Comparison of ENCODE assay signal across 11 cellular contexts in genomic region chr12:52860102-52860838, GRCh38. TPM values are rescaled to one million over a fixed set of nuclear protein-coding genes. Genes with fewer than 3 reads are reported as not detected.
A peak's percentile ranks its signal among the peaks of the same experiment; 100 is the strongest.
DNase-seq lines count a peak whose midpoint lies in the region; TF ChIP-seq lines count a peak whose summit lies in the region.
"Had no signal": no experiment of that assay in that cellular context is flagged by ENCODE, and none has a peak within 500 bp of the region (broad histone marks: within the 10 kb centered on the region; RNA-seq: fewer than 3 reads in every experiment).

No MANE protein-coding gene starts in this region.

- H3F3A ChIP-seq in SK-N-SH (replicated peaks; ENCODE audit: insufficient read depth): peaks cover 3% of the 10 kb centered on the region

- no peaks in the 10 kb centered on the region for H3K9me3 ChIP-seq in SK-N-SH

- POLR2A ChIA-PET in SK-N-SH (lab: Yijun Ruan, JAX): no interaction called here

- CTCF ChIA-PET in SK-N-SH (lab: Yijun Ruan, JAX): interaction anchor here (0.6 to 1.3 kb wide), 4 partner anchors 21 to 480 kb away, joined by 3 read pairs; no protein-coding TSS in a partner anchor

- no peak overlapping the region for H3K9ac ChIP-seq in SK-N-SH

- H3K27me3 ChIP-seq in SK-N-SH (ENCODE audit: insufficient read depth): peaks cover 24% of the 10 kb centered on the region; the same call in 1 of the 2 replicates

- H2AFZ ChIP-seq in SK-N-SH (ENCODE audit: low read depth): no peak overlapping the region

- no peak for TF ChIP-seq CTCF in SK-N-SH (IDR thresholded peaks at IDR 0.05)

- H3K4me3 ChIP-seq in SK-N-SH (ENCODE audit: low read depth in 2 of 2, low read length in 1 of 2): no peak overlapping the region

- no peak for TF ChIP-seq RAD21 in SK-N-SH (IDR thresholded peaks at IDR 0.05; ENCODE audit: low read length)

- H3K4me2 ChIP-seq in SK-N-SH: no peak overlapping the region

- 52% methylated on average over 6 of the region's 6 CpGs for WGBS in SK-N-SH (ENCODE audit: low lambda C conversion rate)

- H4K20me1 ChIP-seq in SK-N-SH (ENCODE audit: insufficient read depth): no peaks in the 10 kb centered on the region

- H3K27ac ChIP-seq in SK-N-SH (ENCODE audit: low read depth in 2 of 2, low read length in 1 of 2): no peak overlapping the region

- DNase-seq in HPDE6-E6E7 (ENCODE audit: extremely low spot score) (peak; percentile 88), SK-N-SH (no peak), fibroblast of the conjunctiva (ENCODE audit: low read depth) (peak; percentile 45), renal cortical epithelial cell (ENCODE audit: low read depth) (peak; percentile 71), A172 (ENCODE audit: low spot score) (no peak), NCI-H774 (lab: John Stamatoyannopoulos, UW) (no peak), OCI-M2 (lab: John Stamatoyannopoulos, UW; ENCODE audit: unreplicated experiment) (no peak)
- DNase-seq in activated CD4-positive, CD25-positive, alpha-beta regulatory T cell (lab: John Stamatoyannopoulos, UW): no peak
- DNase-seq: NCI-H1417 treated with DMSO at 0.1 percent for 48 hours, nephron progenitor cell had no signal

- H3K79me2 ChIP-seq in SK-N-SH (ENCODE audit: insufficient read depth): no peaks in the 10 kb centered on the region

- H3K36me3 ChIP-seq in SK-N-SH (replicated peaks in 1 of 2; ENCODE audit: control insufficient read depth in 1 of 2, insufficient read depth in 2 of 2, low read length in 1 of 2): no peaks in the 10 kb centered on the region

- TF ChIP-seq EP300 in SK-N-SH (IDR thresholded peaks at IDR 0.05; ENCODE audit: borderline replicate concordance in 1 of 2, low read depth in 1 of 2, low read length in 1 of 2): no peak

- no peaks in the 10 kb centered on the region for H3K9me2 ChIP-seq in SK-N-SH

- H3K4me1 ChIP-seq in SK-N-SH (ENCODE audit: control insufficient read depth in 1 of 2, insufficient read depth in 2 of 2, low read depth in 1 of 2, low read length in 1 of 2): no peaks in the 10 kb centered on the region

TF ChIP-seq in SK-N-SH, 30 proteins besides CTCF, POLR2A, EP300 and RAD21:
- no peak for TF ChIP-seq FOXM1 (IDR thresholded peaks at IDR 0.05; ENCODE audit: low read depth)
- TF ChIP-seq RFX5 (IDR thresholded peaks at IDR 0.05; ENCODE audit: low read length): peak; percentile 59; the same call in 1 of the 2 replicates

RNA-seq across cellular contexts. Expression of gene KRT78, which starts 11.5 kb away (rescaled TPM):
- not detected in 2 replicates for polyA plus RNA-seq in SK-N-SH (2012; rRNA removed)
- not detected in 2 replicates for polyA plus RNA-seq in SK-N-SH (2012; cell fraction: cytosol; rRNA removed)
- polyA plus RNA-seq in SK-N-SH (2012; cell fraction: nucleus; rRNA removed): not detected in 2 replicates
- not detected in 2 replicates for total RNA-seq in renal cortical epithelial cell
- not detected in 2 replicates for total RNA-seq in A172 (2014; rRNA removed; shearing (Covaris generic))
- total RNA-seq: dermis microvascular lymphatic vessel endothelial cell had no signal

RNA-seq across cellular contexts. Expression of gene KRT79, which starts 26.2 kb away (rescaled TPM):
- polyA plus RNA-seq in SK-N-SH (2012; rRNA removed): not detected in 2 replicates
- not detected in 2 replicates for polyA plus RNA-seq in SK-N-SH (2012; cell fraction: cytosol; rRNA removed)
- 0.04 TPM in 1 of 2 replicates, not detected in the other for polyA plus RNA-seq in SK-N-SH (2012; cell fraction: nucleus; rRNA removed)
- not detected in 2 replicates for total RNA-seq in renal cortical epithelial cell
- 0.26 and 0.33 TPM in 2 replicates for total RNA-seq in A172 (2014; rRNA removed; shearing (Covaris generic))
- total RNA-seq: dermis microvascular lymphatic vessel endothelial cell had no signal

RNA-seq across cellular contexts. Expression of gene KRT8, which starts 44.6 kb away (rescaled TPM):
- 47.7 and 49.4 TPM in 2 replicates for polyA plus RNA-seq in SK-N-SH (2012; rRNA removed)
- 35.6 and 44.1 TPM in 2 replicates for polyA plus RNA-seq in SK-N-SH (2012; cell fraction: cytosol; rRNA removed)
- 40.7 and 41.4 TPM in 2 replicates for polyA plus RNA-seq in SK-N-SH (2012; cell fraction: nucleus; rRNA removed)
- total RNA-seq in renal cortical epithelial cell: 390 and 919 TPM in 2 replicates
- 287 and 407 TPM in 2 replicates for total RNA-seq in A172 (2014; rRNA removed; shearing (Covaris generic))

RNA-seq across cellular contexts. Expression of gene KRT4, which starts 46.4 kb away (rescaled TPM):
- not detected in 2 replicates for polyA plus RNA-seq in SK-N-SH (2012; rRNA removed)
- polyA plus RNA-seq in SK-N-SH (2012; cell fraction: cytosol; rRNA removed): not detected in 2 replicates
- polyA plus RNA-seq in SK-N-SH (2012; cell fraction: nucleus; rRNA removed): 0.06 TPM in 1 of 2 replicates, not detected in the other
- total RNA-seq in renal cortical epithelial cell: not detected in 2 replicates
- total RNA-seq in A172 (2014; rRNA removed; shearing (Covaris generic)): 0.07 TPM in 1 of 2 replicates, not detected in the other
- total RNA-seq: dermis microvascular lymphatic vessel endothelial cell had no signal

Comparison
In these comparisons a context has a peak if more than half of its experiments do, and no peak if none do; other contexts are left out.
1. DNase-seq: peak in HPDE6-E6E7 (single experiment), fibroblast of the conjunctiva (single experiment) and renal cortical epithelial cell (single experiment); none in SK-N-SH (single experiment), A172 (single experiment), NCI-H774 (single experiment), activated CD4-positive, CD25-positive, alpha-beta regulatory T cell (0 of 4) and OCI-M2 (single experiment).